ENCODE assay signal across 11 cellular contexts in the genomic region with DNA sequence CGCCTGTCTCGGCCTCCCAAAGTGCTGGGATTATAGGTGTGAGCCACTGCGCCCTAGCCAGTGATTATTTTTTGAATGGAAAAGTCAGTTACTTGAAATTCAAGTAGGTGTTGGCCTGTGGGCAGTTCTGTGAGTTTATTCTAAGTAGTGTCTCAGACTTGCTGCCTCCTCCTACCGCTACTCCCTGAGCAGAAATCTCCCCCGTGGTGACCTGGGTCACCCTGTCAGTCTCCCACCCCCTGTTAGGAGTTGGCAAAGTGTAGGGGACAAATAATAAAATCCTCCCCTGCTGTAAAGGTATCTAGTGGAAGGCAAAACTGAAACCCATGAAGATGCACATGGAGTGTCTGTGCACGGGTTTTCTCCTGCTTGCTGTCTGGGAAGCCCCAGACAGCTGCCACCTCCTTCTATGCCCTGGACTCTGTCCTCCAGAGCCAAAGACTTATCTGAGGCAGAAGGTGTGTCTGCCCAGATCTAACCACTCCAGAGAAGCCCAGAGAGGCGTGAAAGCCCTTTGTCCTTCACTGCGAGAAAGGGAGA. TPM values are rescaled to one million over a fixed set of nuclear protein-coding genes. Genes with fewer than 3 reads are reported as not detected.
DNase-seq lines count a peak whose midpoint lies in the region; ATAC-seq, FAIRE-seq and TF ChIP-seq lines count a peak whose summit lies in the region.
"Had no signal": no experiment of that assay in that cellular context is flagged by ENCODE, and none has a peak within 500 bp of the region (broad histone marks: within the 10 kb centered on the region; RNA-seq: fewer than 3 reads in every experiment).

No MANE protein-coding gene starts in this region.

- FAIRE-seq in urothelium cell line (lab: Jason Lieb, UNC): no peak

- no peak overlapping the region for H3K9ac ChIP-seq in IMR-90 (ENCODE audit: low read depth, low read length)
- no peak overlapping the region for H3K9ac ChIP-seq in smooth muscle cell (ENCODE audit: low read depth)

- H3K36me3 Mint-ChIP-seq in activated T-helper 17 cell treated with anti-CD3 and anti-CD28 coated beads, Interleukin-2, amount 50 U/mL, for 72 hours (ENCODE audit: low read depth): peaks cover 87% of the 10 kb centered on the region

- H3K27me3 ChIP-seq in IMR-90 (ENCODE audit: control insufficient read depth, insufficient read depth, low read length) (no peaks in the 10 kb centered on the region), smooth muscle cell (ENCODE audit: low read depth) (no peaks in the 10 kb centered on the region)

- H3K56ac ChIP-seq in IMR-90 (ENCODE audit: extremely low read depth, insufficient read depth, low read length): no peak overlapping the region

- in situ Hi-C loops in IMR-90 (cut with MboI; ENCODE audit: low sequenced_read_pairs): no loop called here

- dilution Hi-C loops in IMR-90 (cut with HindIII; ENCODE audit: low sequenced_read_pairs, unreplicated experiment): no loop called here

- no peaks in the 10 kb centered on the region for H3K9me3 Mint-ChIP-seq in activated T-helper 17 cell treated with anti-CD3 and anti-CD28 coated beads, Interleukin-2, amount 50 U/mL, for 72 hours
- H3K9me3 Mint-ChIP-seq: activated CD4-positive, alpha-beta T cell treated with anti-CD3 and anti-CD28 coated beads, Interleukin-2, amount 10 ng/mL, durations not matched to agents 24 days and 14 days; activated T-helper 2 cell treated with anti-CD3 and anti-CD28 coated beads, Interferon-gamma antibody, Interleukin-2, Interleukin-4, amounts not matched to agents 10 μg/mL and 5 μg/mL and 100 μg/mL, durations not matched to agents 14 hours and 24 hours and 36 hours; CD8-positive, alpha-beta T cell; memory B cell had no signal

- H2BK20ac ChIP-seq in IMR-90 (ENCODE audit: low read depth, low read length): no peak overlapping the region

- TF ChIP-seq RAD21 in IMR-90 (IDR thresholded peaks at IDR 0.05; ENCODE audit: low read length): no peak

- H2BK15ac ChIP-seq in IMR-90 (ENCODE audit: low read depth, low read length): no peak overlapping the region

- CTCF ChIA-PET in IMR-90 (lab: Yijun Ruan, JAX): interaction anchor here (1.0 to 2.1 kb wide), 9 partner anchors 9 to 81 kb away, joined by 3 to 14 read pairs (median 6); partner anchors contain the start of gene CRKL

- no peak for DNase-seq in IMR-90
- peak; percentile 23 for DNase-seq in left kidney (ENCODE audit: low read depth, low spot score)
- DNase-seq in smooth muscle cell (lab: John Stamatoyannopoulos, UW; ENCODE audit: unreplicated experiment): no peak
- no peak for DNase-seq in urothelium cell line (ENCODE audit: low spot score)
- DNase-seq in RKO (ENCODE audit: low spot score): no peak
- DNase-seq in stimulated activated naive CD4-positive, alpha-beta T cell (lab: John Stamatoyannopoulos, UW): no peak

- H3K27ac ChIP-seq in IMR-90 (ENCODE audit: insufficient read depth, low read length) (no peak overlapping the region), smooth muscle cell (ENCODE audit: low read depth) (peak overlapping the region; percentile 73)

- no peak overlapping the region for H2AK5ac ChIP-seq in IMR-90 (ENCODE audit: low read depth, low read length)

- H3K27me3 Mint-ChIP-seq in activated T-helper 17 cell treated with anti-CD3 and anti-CD28 coated beads, Interleukin-2, amount 50 U/mL, for 72 hours: no peaks in the 10 kb centered on the region
- H3K27me3 Mint-ChIP-seq: activated CD4-positive, alpha-beta T cell treated with anti-CD3 and anti-CD28 coated beads, Interleukin-2, amount 10 ng/mL, durations not matched to agents 24 days and 14 days; memory B cell had no signal

- peaks cover 0 to 3% of the 10 kb centered on the region in 2 experiments; a peak in 1 of 4 replicates for H3K79me1 ChIP-seq in IMR-90 (ENCODE audit: low read depth in 1 of 2, low read length in 2 of 2)

- H3K4me3 Mint-ChIP-seq in activated T-helper 17 cell treated with anti-CD3 and anti-CD28 coated beads, Interleukin-2, amount 50 U/mL, for 72 hours: no peak overlapping the region
- H3K4me3 Mint-ChIP-seq: activated CD4-positive, alpha-beta T cell treated with anti-CD3 and anti-CD28 coated beads, Interleukin-2, amount 10 ng/mL, durations not matched to agents 24 days and 14 days; CD8-positive, alpha-beta T cell; memory B cell had no signal

- H3K23ac ChIP-seq in IMR-90 (ENCODE audit: low read depth, low read length): no peak overlapping the region

- H3K9me3 ChIP-seq in IMR-90 (ENCODE audit: control insufficient read depth, insufficient read depth, low read length) (no peaks in the 10 kb centered on the region), smooth muscle cell (replicated peaks; ENCODE audit: low read depth) (no peaks in the 10 kb centered on the region)

- peak overlapping the region; percentile 88 for H2AFZ ChIP-seq in IMR-90 (replicated peaks; ENCODE audit: low read length, poor library complexity)
- H2AFZ ChIP-seq in smooth muscle cell (ENCODE audit: low read depth): no peak overlapping the region

- H3K14ac ChIP-seq in IMR-90 (replicated peaks; ENCODE audit: low read depth, low read length): no peak overlapping the region

- H3K18ac ChIP-seq in IMR-90 (ENCODE audit: low read depth, low read length): no peak overlapping the region

- H3K4me1 Mint-ChIP-seq in activated T-helper 17 cell treated with anti-CD3 and anti-CD28 coated beads, Interleukin-2, amount 50 U/mL, for 72 hours: no peaks in the 10 kb centered on the region
- H3K4me1 Mint-ChIP-seq: activated CD4-positive, alpha-beta T cell treated with anti-CD3 and anti-CD28 coated beads, Interleukin-2, amount 10 ng/mL, durations not matched to agents 24 days and 14 days; memory B cell had no signal

- TF ChIP-seq CTCF in IMR-90 (conservative IDR thresholded peaks at IDR 0.05; ENCODE audit: low read depth, low read length): no peak
- TF ChIP-seq CTCF in smooth muscle cell (IDR thresholded peaks at IDR 0.05; ENCODE audit: borderline replicate concordance, insufficient read depth, poor library complexity, severe bottlenecking): no peak

- H4K5ac ChIP-seq in IMR-90 (ENCODE audit: low read depth, low read length): no peak overlapping the region

- no peak for TF ChIP-seq POLR2A in IMR-90 (IDR thresholded peaks at IDR 0.05; ENCODE audit: low read depth, low read length)

- H2BK5ac ChIP-seq in IMR-90 (ENCODE audit: low read depth, low read length, poor library complexity, severe bottlenecking): no peak overlapping the region

- H3F3A ChIP-seq in smooth muscle cell (ENCODE audit: low read depth): peaks cover 9% of the 10 kb centered on the region

- 35% methylated on average over 2 of the region's 8 CpGs; no CpG with 5 or more reads in 1 of the 2 experiments for WGBS in IMR-90 (ENCODE audit: extremely low coverage in 2 of 2, insufficient read length in 1 of 2), 2 experiments
- 79% methylated on average over 8 of the region's 8 CpGs for WGBS in smooth muscle cell (ENCODE audit: low lambda C conversion rate)

- H3K4me1 ChIP-seq in IMR-90 (ENCODE audit: control insufficient read depth, insufficient read depth, low read length): peaks cover 5% of the 10 kb centered on the region
- peaks cover 3% of the 10 kb centered on the region for H3K4me1 ChIP-seq in smooth muscle cell (ENCODE audit: low read depth)

- H3K79me2 ChIP-seq in smooth muscle cell (ENCODE audit: low read depth): no peaks in the 10 kb centered on the region

- H3K27ac Mint-ChIP-seq in activated T-helper 17 cell treated with anti-CD3 and anti-CD28 coated beads, Interleukin-2, amount 50 U/mL, for 72 hours: peak overlapping the region; percentile 31
- H3K27ac Mint-ChIP-seq: activated CD4-positive, alpha-beta T cell treated with anti-CD3 and anti-CD28 coated beads, Interleukin-2, amount 10 ng/mL, durations not matched to agents 24 days and 14 days; activated T-helper 2 cell treated with anti-CD3 and anti-CD28 coated beads, Interferon-gamma antibody, Interleukin-2, Interleukin-4, amounts not matched to agents 10 μg/mL and 5 μg/mL and 100 μg/mL, durations not matched to agents 14 hours and 24 hours and 36 hours; CD8-positive, alpha-beta T cell; memory B cell had no signal

- H3K4me3 ChIP-seq in IMR-90 (ENCODE audit: insufficient read depth, low read depth, low read length) (no peak overlapping the region), smooth muscle cell (no peak overlapping the region)

- H3K4ac ChIP-seq in IMR-90 (ENCODE audit: low read depth, low read length): no peak overlapping the region

- peak; percentile 9 for ATAC-seq in IMR-90 (ENCODE audit: low read depth)
- ATAC-seq in activated T-helper 17 cell treated with anti-CD3 and anti-CD28 coated beads, Interleukin-2, amount 50 U/mL, for 72 hours (replicated peaks): no peak

- H4K8ac ChIP-seq in IMR-90 (ENCODE audit: low read depth in 2 of 2, low read length in 2 of 2): no peak overlapping the region

- no peak overlapping the region for H2BK120ac ChIP-seq in IMR-90 (ENCODE audit: low read depth, low read length)

- H4K20me1 ChIP-seq in IMR-90 (ENCODE audit: insufficient read depth, low read length): peaks cover 8% of the 10 kb centered on the region
- peaks cover 5% of the 10 kb centered on the region for H4K20me1 ChIP-seq in smooth muscle cell (ENCODE audit: low read depth)

- no peak overlapping the region for H4K91ac ChIP-seq in IMR-90 (ENCODE audit: insufficient read depth, low read depth, low read length)

- H2AK9ac ChIP-seq in IMR-90 (replicated peaks; ENCODE audit: low read depth, low read length, poor library complexity): peak overlapping the region; percentile 74

- no peaks in the 10 kb centered on the region for H3K9me1 ChIP-seq in IMR-90 (ENCODE audit: insufficient read depth, low read length)

- intact Hi-C loops in IMR-90 (cut with micrococcal nuclease): loop anchor here (1.0 to 10.0 kb wide), 4 partner anchors 32 to 98 kb away; partner anchors contain the start of genes CRKL and LZTR1

- BruUV-seq in IMR-90 (replicated peaks; lab: Mats Ljungman, UMichigan): no TSS peak

- POLR2A ChIA-PET in IMR-90 (lab: Charles Lee; ENCODE audit: unreplicated experiment): no interaction called here

- peaks cover 38% of the 10 kb centered on the region for H3K36me3 ChIP-seq in IMR-90 (ENCODE audit: control insufficient read depth, insufficient read depth, low read length)
- H3K36me3 ChIP-seq in smooth muscle cell (ENCODE audit: low read depth): no peaks in the 10 kb centered on the region

- H3K4me2 ChIP-seq in IMR-90 (ENCODE audit: low read depth, low read length): no peak overlapping the region
- peak overlapping the region; percentile 68 for H3K4me2 ChIP-seq in smooth muscle cell

RNA-seq across cellular contexts. Expression of gene SNAP29, which starts 26.3 kb away (rescaled TPM):
- total RNA-seq in IMR-90 (2012; rRNA removed): 10.6 and 12.5 TPM in 2 replicates
- polyA plus RNA-seq in IMR-90 (2012; rRNA removed): 29.5 and 30.0 TPM in 2 replicates
- 11.1 and 11.3 TPM in 2 replicates for polyA plus RNA-seq in IMR-90 (2012; cell fraction: cytosol; rRNA removed)
- 3.2 and 13.2 TPM in 2 replicates for polyA plus RNA-seq in IMR-90 (2012; cell fraction: nucleus; rRNA removed; ENCODE audit: low replicate concordance)
- total RNA-seq in activated T-helper 17 cell treated with anti-CD3 and anti-CD28 coated beads, Interleukin-2, amount 50 U/mL, for 72 hours: 10 to 100 TPM; 22.4 to 29.5 TPM
- total RNA-seq in smooth muscle cell: 8.1 and 9.4 TPM in 2 replicates
- polyA plus RNA-seq in smooth muscle cell: 28.8 and 32.1 TPM in 2 replicates

RNA-seq across cellular contexts. Expression of gene PI4KA, which starts 26.5 kb away (rescaled TPM):
- total RNA-seq in IMR-90 (2012; rRNA removed): 16.8 and 18.6 TPM in 2 replicates
- 35.5 and 39.3 TPM in 2 replicates for polyA plus RNA-seq in IMR-90 (2012; rRNA removed)
- 20.8 and 29.0 TPM in 2 replicates for polyA plus RNA-seq in IMR-90 (2012; cell fraction: cytosol; rRNA removed)
- polyA plus RNA-seq in IMR-90 (2012; cell fraction: nucleus; rRNA removed; ENCODE audit: low replicate concordance): 65.8 and 113 TPM in 2 replicates
- 10 to 100 TPM; 72.1 to 96.0 TPM for total RNA-seq in activated T-helper 17 cell treated with anti-CD3 and anti-CD28 coated beads, Interleukin-2, amount 50 U/mL, for 72 hours
- total RNA-seq in smooth muscle cell: 19.2 and 33.2 TPM in 2 replicates
- 23.5 and 47.8 TPM in 2 replicates for polyA plus RNA-seq in smooth muscle cell

RNA-seq across cellular contexts. Expression of gene CRKL, which starts 32.1 kb away (rescaled TPM):
- total RNA-seq in IMR-90 (2012; rRNA removed): 35.5 and 35.8 TPM in 2 replicates
- polyA plus RNA-seq in IMR-90 (2012; rRNA removed): 18.7 and 20.6 TPM in 2 replicates
- polyA plus RNA-seq in IMR-90 (2012; cell fraction: cytosol; rRNA removed): 10.2 and 12.1 TPM in 2 replicates
- 8.6 and 11.6 TPM in 2 replicates for polyA plus RNA-seq in IMR-90 (2012; cell fraction: nucleus; rRNA removed; ENCODE audit: low replicate concordance)
- total RNA-seq in activated T-helper 17 cell treated with anti-CD3 and anti-CD28 coated beads, Interleukin-2, amount 50 U/mL, for 72 hours: 100 to 1,000 TPM in 1 of 2 donors, 10 to 100 TPM in 1; 88.5 to 145 TPM
- total RNA-seq in smooth muscle cell: 40.9 TPM in 2 replicates
- polyA plus RNA-seq in smooth muscle cell: 25.1 and 26.6 TPM in 2 replicates
